29 cellular contexts compared by ENCODE assay signal in the genomic region with DNA sequence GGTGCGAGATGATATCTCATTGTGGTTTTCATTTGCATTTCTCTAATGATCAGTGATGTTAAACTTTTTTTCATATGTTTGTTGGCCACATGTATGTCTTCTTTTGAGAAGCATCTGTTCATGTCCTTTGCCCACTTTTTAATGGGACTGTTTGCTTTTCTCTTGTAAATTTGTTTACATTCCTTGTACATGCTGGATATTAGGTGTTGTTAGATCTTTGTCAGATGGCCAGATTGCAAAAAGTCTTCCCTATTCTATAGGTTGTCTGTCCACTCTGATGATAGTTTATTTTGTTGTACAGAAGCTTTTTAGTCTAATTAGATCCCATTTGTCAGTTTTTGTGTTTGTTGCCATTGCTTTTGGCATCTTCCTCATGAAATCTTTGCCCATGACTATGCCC.
"Had no signal": no experiment of that assay in that cellular context is flagged by ENCODE, and none has a peak within 500 bp of the region (broad histone marks: within the 10 kb centered on the region; RNA-seq: fewer than 3 reads in every experiment).

No MANE protein-coding gene starts in this region.

- H3K36me3 ChIP-seq: cardiac muscle cell, WERI-Rb-1 had no signal

- H3K27me3 ChIP-seq: ascending aorta, cardiac muscle cell had no signal

- DNase-seq: activated CD4-positive, alpha-beta memory T cell treated with anti-CD3 and anti-CD28 coated beads, Interleukin-2, amount 10 ng/mL, durations not matched to agents 7 days and 5 days; activated CD4-positive, alpha-beta T cell treated with anti-CD3 and anti-CD28 coated beads for 1 hour; activated CD4-positive, alpha-beta T cell treated with anti-CD3 and anti-CD28 coated beads for 36 hours; activated CD4-positive, alpha-beta T cell treated with anti-CD3 and anti-CD28 coated beads for 48 hours; activated CD4-positive, alpha-beta T cell treated with anti-CD3 and anti-CD28 coated beads, Interleukin-2, amount 10 ng/mL, durations not matched to agents 7 days and 5 days; activated CD4-positive, alpha-beta T cell treated with anti-CD3 and anti-CD28 coated beads, Interleukin-2, amount 50 U/mL, for 48 hours; activated CD4-positive, CD25-positive, alpha-beta regulatory T cell; activated CD8-positive, alpha-beta memory T cell treated with anti-CD3 and anti-CD28 coated beads for 24 hours; activated CD8-positive, alpha-beta memory T cell treated with anti-CD3 and anti-CD28 coated beads, Interleukin-2, amount 10 ng/mL, durations not matched to agents 7 days and 5 days; activated CD8-positive, alpha-beta memory T cell treated with anti-CD3 and anti-CD28 coated beads, Interleukin-2, amount 50 U/mL, for 48 hours; activated CD8-positive, alpha-beta T cell treated with anti-CD3 and anti-CD28 coated beads, Interleukin-2, amount 10 ng/mL, durations not matched to agents 7 days and 5 days; activated effector memory CD4-positive, alpha-beta T cell treated with Interleukin-2 at 50 U/mL for 16 hours; activated gamma-delta T cell; activated naive CD4-positive, alpha-beta T cell treated with anti-CD3 and anti-CD28 coated beads, Interleukin-2, amount 10 ng/mL, durations not matched to agents 7 days and 5 days; activated naive CD4-positive, alpha-beta T cell treated with Interleukin-2 at 50 U/mL for 16 hours; activated naive CD8-positive, alpha-beta T cell treated with anti-CD3 and anti-CD28 coated beads, Interleukin-2, amount 10 ng/mL, durations not matched to agents 7 days and 5 days; activated naive CD8-positive, alpha-beta T cell treated with anti-CD3 and anti-CD28 coated beads, Interleukin-2, amount 50 U/mL, for 24 hours; activated T-cell treated with anti-CD3 and anti-CD28 coated beads, Interleukin-2, amount 50 U/mL, for 24 hours; activated T-cell treated with anti-CD3 and anti-CD28 coated beads, Interleukin-2, amount 50 U/mL, for 48 hours; amygdala; anterior cingulate cortex; central memory CD4-positive, alpha-beta T cell; T-helper 2 cell; T-helper 9 cell; WERI-Rb-1 had no signal

- H3K4me3 ChIP-seq: ascending aorta, cardiac muscle cell had no signal

- H3K4me1 ChIP-seq: ascending aorta had no signal

- ATAC-seq: activated CD4-positive, alpha-beta T cell treated with anti-CD3 and anti-CD28 coated beads for 36 hours; activated CD4-positive, CD25-positive, alpha-beta regulatory T cell treated with anti-CD3 and anti-CD28 coated beads, Interleukin-2, amount 50 U/mL, for 24 hours; activated CD8-positive, alpha-beta memory T cell treated with anti-CD3 and anti-CD28 coated beads, Interleukin-2, amount 10 ng/mL, durations not matched to agents 7 days and 5 days; activated CD8-positive, alpha-beta T cell treated with anti-CD3 and anti-CD28 coated beads, Interleukin-2, amount 10 ng/mL, durations not matched to agents 7 days and 5 days; activated naive CD8-positive, alpha-beta T cell treated with anti-CD3 and anti-CD28 coated beads, Interleukin-2, amount 50 U/mL, for 24 hours; WTC11 had no signal

- H3K27ac ChIP-seq: ascending aorta, cardiac muscle cell, WERI-Rb-1 had no signal
